In the genomic region with DNA sequence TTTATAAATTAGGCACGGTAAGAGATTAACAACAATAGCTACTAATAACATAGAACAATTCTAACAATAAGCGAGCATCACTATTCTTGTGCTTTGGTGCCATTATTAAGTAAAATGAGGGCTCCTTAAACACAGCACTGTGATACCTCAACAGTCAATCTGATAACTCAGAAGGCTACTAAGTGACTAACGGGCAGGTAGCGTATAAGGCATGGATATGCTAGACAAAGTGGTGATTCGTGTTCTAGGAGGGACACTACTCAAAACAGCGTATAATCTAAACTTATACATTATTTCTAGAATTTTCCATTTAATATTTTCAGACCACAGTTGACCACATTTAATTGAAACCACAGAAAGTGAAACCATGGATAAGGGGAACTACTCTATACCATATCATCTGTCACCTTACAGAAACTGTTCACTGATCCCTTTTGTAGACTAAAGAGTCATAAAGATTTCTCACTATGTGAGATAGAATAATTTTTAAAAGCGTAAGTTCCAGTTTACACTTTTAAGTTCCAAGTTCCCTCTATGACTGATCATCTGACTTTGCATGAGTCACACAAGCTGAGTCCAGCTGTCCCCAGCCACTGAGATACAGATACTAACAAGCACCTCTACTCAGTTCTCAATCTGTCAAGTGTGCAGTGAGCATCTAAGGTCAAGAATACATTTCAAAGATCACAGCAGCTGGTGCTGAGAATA, we compare ENCODE assay signal across 7 cellular contexts.
A peak's percentile ranks its signal among the peaks of the same experiment; 100 is the strongest.
DNase-seq lines count a peak whose midpoint lies in the region; ATAC-seq and TF ChIP-seq lines count a peak whose summit lies in the region.
"Not testable (repeated sequence)": the region's sequence is repeated elsewhere in the genome, so short reads cannot be mapped to it uniquely, and the experiment has no call there.

No MANE protein-coding gene starts in this region.

- not testable (repeated sequence) for TF ChIP-seq POLR2A in gastroesophageal sphincter (IDR thresholded peaks at IDR 0.05)

- not testable (repeated sequence) for H3K9me3 Mint-ChIP-seq in activated CD8-positive, alpha-beta T cell treated with anti-CD3 and anti-CD28 coated beads for 36 hours
- peaks cover 18% of the 10 kb centered on the region for H3K9me3 Mint-ChIP-seq in neural progenitor cell

- not testable (repeated sequence) for H3K27me3 Mint-ChIP-seq in activated CD8-positive, alpha-beta T cell treated with anti-CD3 and anti-CD28 coated beads for 36 hours; neural progenitor cell (ENCODE audit: insufficient read depth, low read depth)

- H3F3A ChIP-seq in neural progenitor cell (ENCODE audit: low read depth): not testable (repeated sequence)

- H3K27ac Mint-ChIP-seq in activated CD8-positive, alpha-beta T cell treated with anti-CD3 and anti-CD28 coated beads for 36 hours: not testable (repeated sequence)
- H3K27ac Mint-ChIP-seq in neural progenitor cell: peak overlapping the region; percentile 86

- H3K79me2 ChIP-seq in neural progenitor cell (ENCODE audit: low read depth): not testable (repeated sequence)

- H3K4me2 ChIP-seq in neural progenitor cell: not testable (repeated sequence)

- H2AFZ ChIP-seq in neural progenitor cell (replicated peaks): not testable (repeated sequence)

- not testable (repeated sequence) for H3K27me3 ChIP-seq in gastroesophageal sphincter, neural progenitor cell

- H3K36me3 Mint-ChIP-seq in activated CD8-positive, alpha-beta T cell treated with anti-CD3 and anti-CD28 coated beads for 36 hours (ENCODE audit: low read depth); neural progenitor cell: not testable (repeated sequence)

- CTCF ChIA-PET in activated CD8-positive, alpha-beta T cell treated with anti-CD3 and anti-CD28 coated beads for 36 hours (lab: Charles Lee): not testable (repeated sequence)

- H4K20me1 ChIP-seq in neural progenitor cell (ENCODE audit: low read depth): not testable (repeated sequence)

- not testable (repeated sequence) for H3K4me1 ChIP-seq in gastroesophageal sphincter, neural progenitor cell

- WGBS in gastroesophageal sphincter (ENCODE audit: low coverage in 1 of 2), 2 donors: 66 to 71% methylated on average over 5 to 6 of the region's 7 CpGs

- not testable (repeated sequence) for H3K36me3 ChIP-seq in gastroesophageal sphincter, neural progenitor cell

- H3K9ac ChIP-seq in neural progenitor cell: not testable (repeated sequence)

- H3K9me3 ChIP-seq in gastroesophageal sphincter; neural progenitor cell (ENCODE audit: low read depth): not testable (repeated sequence)

- TF ChIP-seq CTCF in activated CD8-positive, alpha-beta T cell treated with anti-CD3 and anti-CD28 coated beads for 36 hours (IDR thresholded peaks at IDR 0.05); gastroesophageal sphincter (IDR thresholded peaks at IDR 0.05); neural progenitor cell (IDR thresholded peaks at IDR 0.05): not testable (repeated sequence)

- not testable (repeated sequence) for H3K4me1 Mint-ChIP-seq in activated CD8-positive, alpha-beta T cell treated with anti-CD3 and anti-CD28 coated beads for 36 hours (ENCODE audit: low read depth); neural progenitor cell

- not testable (repeated sequence) for H3K27ac ChIP-seq in gastroesophageal sphincter, neural progenitor cell

- H3K4me3 ChIP-seq in gastroesophageal sphincter, neural progenitor cell: not testable (repeated sequence)

- H3K4me3 Mint-ChIP-seq in activated CD8-positive, alpha-beta T cell treated with anti-CD3 and anti-CD28 coated beads for 36 hours; neural progenitor cell: not testable (repeated sequence)

- POLR2A ChIA-PET in activated CD8-positive, alpha-beta T cell treated with anti-CD3 and anti-CD28 coated beads for 36 hours (lab: Charles Lee): not testable (repeated sequence)

- intact Hi-C loops in activated CD8-positive, alpha-beta T cell treated with anti-CD3 and anti-CD28 coated beads for 36 hours (cut with micrococcal nuclease): not testable (repeated sequence)

- ATAC-seq in GM18870 (IDR thresholded peaks at IDR 0.05; ENCODE audit: unreplicated experiment) (peak; percentile 89), GM21528 (IDR thresholded peaks at IDR 0.05; ENCODE audit: low FRiP score, unreplicated experiment) (peak; percentile 91), HG02981 (IDR thresholded peaks at IDR 0.05; ENCODE audit: unreplicated experiment) (peak; percentile 93), HG03558 (IDR thresholded peaks at IDR 0.05; ENCODE audit: extremely low read depth, unreplicated experiment) (peak; percentile 89), gastroesophageal sphincter (peak; percentile 41)
- peak; percentile 39 for ATAC-seq in activated CD8-positive, alpha-beta T cell treated with anti-CD3 and anti-CD28 coated beads for 36 hours

- TF ChIP-seq EP300 in gastroesophageal sphincter (IDR thresholded peaks at IDR 0.05): not testable (repeated sequence)

- DNase-seq in activated CD8-positive, alpha-beta T cell treated with anti-CD3 and anti-CD28 coated beads for 36 hours; neural progenitor cell (ENCODE audit: low spot score): not testable (repeated sequence)

Comparison
In these comparisons a context has a peak if more than half of its experiments do, and no peak if none do; other contexts are left out.
1. ATAC-seq: peak in every context shown above with its lines; median percentile 93 in HG02981; 91 in GM21528; 89 in GM18870; 89 in HG03558; 41 in gastroesophageal sphincter; 39 in activated CD8-positive, alpha-beta T cell treated with anti-CD3 and anti-CD28 coated beads for 36 hours.